Comparison of ENCODE assay signal across 16 cellular contexts in genomic region chr15:62406268-62406667, GRCh38. TPM values are rescaled to one million over a fixed set of nuclear protein-coding genes. Genes with fewer than 3 reads are reported as not detected.
A peak's percentile ranks its signal among the peaks of the same experiment; 100 is the strongest.
DNase-seq lines count a peak whose midpoint lies in the region; ATAC-seq and TF ChIP-seq lines count a peak whose summit lies in the region.
"Had no signal": no experiment of that assay in that cellular context is flagged by ENCODE, and none has a peak within 500 bp of the region (broad histone marks: within the 10 kb centered on the region; RNA-seq: fewer than 3 reads in every experiment).

No MANE protein-coding gene starts in this region.

- H3K9me3 Mint-ChIP-seq in MCF 10A (ENCODE audit: unreplicated experiment) = no peaks in the 10 kb centered on the region
- no peaks in the 10 kb centered on the region for H3K9me3 Mint-ChIP-seq in stimulated activated naive B cell treated with anti-CD40 and anti-IgM and Interleukin-4, amounts not matched to agents 10 μg/mL and 1 μg/mL and 100 μg/mL, for 72 hours
- H3K9me3 Mint-ChIP-seq: CD8-positive, alpha-beta T cell; GM23338 had no signal

- TF ChIP-seq CTCF in MCF 10A (IDR thresholded peaks at IDR 0.05; ENCODE audit: unreplicated experiment) (no peak), mammary epithelial cell (conservative IDR thresholded peaks at IDR 0.05 in 1 of 2, IDR thresholded peaks at IDR 0.05 in 1 of 2; ENCODE audit: extremely low read depth in 1 of 2, insufficient read depth in 1 of 2, low read depth in 1 of 2, low read length in 2 of 2) (no peak), psoas muscle (IDR thresholded peaks at IDR 0.05) (no peak)

- peak overlapping the region; percentile 37 for H3K27ac Mint-ChIP-seq in MCF 10A (ENCODE audit: low read depth, unreplicated experiment)
- H3K27ac Mint-ChIP-seq in stimulated activated naive B cell treated with anti-CD40 and anti-IgM and Interleukin-4, amounts not matched to agents 10 μg/mL and 1 μg/mL and 100 μg/mL, for 72 hours = no peak overlapping the region
- H3K27ac Mint-ChIP-seq: B cell; CD8-positive, alpha-beta T cell; GM23338; HFFc6 had no signal

- no peak overlapping the region for H2AFZ ChIP-seq in mammary epithelial cell (ENCODE audit: low read depth, low read length)
- H2AFZ ChIP-seq: GM23338 had no signal

- H3K27me3 ChIP-seq in mammary epithelial cell (ENCODE audit: insufficient read depth, low read length) = no peaks in the 10 kb centered on the region
- H3K27me3 ChIP-seq in psoas muscle (ENCODE audit: insufficient read depth in 3 of 3, low read length in 2 of 3) = no peaks in the 10 kb centered on the region
- H3K27me3 ChIP-seq: BLaER1 treated with 17β-estradiol and CSF1 and Interleukin-3, amounts not matched to agents 10 nM and 100 nM had no signal

- H3K27ac ChIP-seq in mammary epithelial cell (ENCODE audit: insufficient read depth, low read depth, low read length) (no peak overlapping the region), psoas muscle (peak overlapping the region; percentile 34)
- H3K27ac ChIP-seq: BLaER1 treated with 17β-estradiol and CSF1 and Interleukin-3, amounts not matched to agents 10 nM and 100 nM had no signal

- peaks cover 10% of the 10 kb centered on the region for H3K4me1 ChIP-seq in mammary epithelial cell (ENCODE audit: insufficient read depth, low read length)
- H3K4me1 ChIP-seq in psoas muscle = peaks cover 31% of the 10 kb centered on the region
- H3K4me1 ChIP-seq: BLaER1 treated with 17β-estradiol and CSF1 and Interleukin-3, amounts not matched to agents 10 nM and 100 nM had no signal

- no peak overlapping the region for H3K4me3 ChIP-seq in mammary epithelial cell (replicated peaks in 1 of 3; ENCODE audit: insufficient read depth in 1 of 3, low read depth in 2 of 3, low read length in 3 of 3)
- H3K4me3 ChIP-seq in psoas muscle = no peak overlapping the region
- H3K4me3 ChIP-seq: BLaER1 treated with 17β-estradiol and CSF1 and Interleukin-3, amounts not matched to agents 10 nM and 100 nM; GM23338 had no signal

- no peaks in the 10 kb centered on the region for H3K9me3 ChIP-seq in mammary epithelial cell (replicated peaks; ENCODE audit: insufficient read depth, low read length)
- H3K9me3 ChIP-seq in psoas muscle = no peaks in the 10 kb centered on the region

- whole genome bisulfite sequencing in mammary epithelial cell (ENCODE audit: low coverage, missing lambda C conversion rate) = 100% methylated on average over 2 of the region's 2 CpGs
- WGBS in psoas muscle, 3 donors = 90 to 100% (median 98%) methylated on average over 2 of the region's 2 CpGs

- no peaks in the 10 kb centered on the region for H3K79me2 ChIP-seq in mammary epithelial cell (ENCODE audit: insufficient read depth, low read length)

- BruUV-seq in MCF 10A (replicated peaks; lab: Mats Ljungman, UMichigan) = no TSS peak
- BruUV-seq in mammary epithelial cell (replicated peaks; lab: Mats Ljungman, UMichigan) = no TSS peak

- POLR2A ChIA-PET in MCF 10A (lab: Yijun Ruan, JAX) = interaction anchor here (0.6 kb wide), 1 partner anchor 15 kb away, joined by 3 read pairs; no protein-coding TSS in a partner anchor

- H3K9ac ChIP-seq in mammary epithelial cell (ENCODE audit: insufficient read depth, low read length) = no peak overlapping the region
- H3K9ac ChIP-seq: BLaER1 treated with 17β-estradiol and CSF1 and Interleukin-3, amounts not matched to agents 10 nM and 100 nM had no signal

- H3K36me3 ChIP-seq in mammary epithelial cell (ENCODE audit: insufficient read depth, low read length) (no peaks in the 10 kb centered on the region), psoas muscle (ENCODE audit: insufficient read depth in 1 of 2, low read depth in 1 of 2) (no peaks in the 10 kb centered on the region)
- H3K36me3 ChIP-seq: BLaER1 treated with 17β-estradiol and CSF1 and Interleukin-3, amounts not matched to agents 10 nM and 100 nM had no signal

- no peaks in the 10 kb centered on the region for H4K20me1 ChIP-seq in mammary epithelial cell (ENCODE audit: insufficient read depth, low read length)
- H4K20me1 ChIP-seq: BLaER1 treated with 17β-estradiol and CSF1 and Interleukin-3, amounts not matched to agents 10 nM and 100 nM had no signal

- no peaks in the 10 kb centered on the region for H3K27me3 Mint-ChIP-seq in MCF 10A (ENCODE audit: insufficient read depth, unreplicated experiment)
- peaks cover 18 to 33% of the 10 kb centered on the region in 2 donors for H3K27me3 Mint-ChIP-seq in stimulated activated naive B cell treated with anti-CD40 and anti-IgM and Interleukin-4, amounts not matched to agents 10 μg/mL and 1 μg/mL and 100 μg/mL, for 72 hours

- H3K4me3 Mint-ChIP-seq in MCF 10A (ENCODE audit: unreplicated experiment) = no peak overlapping the region
- no peak overlapping the region for H3K4me3 Mint-ChIP-seq in stimulated activated naive B cell treated with anti-CD40 and anti-IgM and Interleukin-4, amounts not matched to agents 10 μg/mL and 1 μg/mL and 100 μg/mL, for 72 hours
- H3K4me3 Mint-ChIP-seq: B cell; CD8-positive, alpha-beta T cell; GM23338; HFFc6 had no signal

- CTCF ChIA-PET in MCF 10A (lab: Yijun Ruan, JAX) = no interaction called here
- CTCF ChIA-PET in mammary epithelial cell (lab: Charles Lee; ENCODE audit: low non-redundant PET) = no interaction called here

- DNase-seq in MCF 10A (ENCODE audit: unreplicated experiment) (no peak), mammary epithelial cell (no peak), EH (ENCODE audit: low read depth) (peak; percentile 32), NCI-H226 (peak; percentile 22), psoas muscle (no peak), DMS53 (lab: John Stamatoyannopoulos, UW) (no peak)
- no peak for DNase-seq in stimulated activated naive B cell treated with anti-CD40 and anti-IgM and Interleukin-4, amounts not matched to agents 10 μg/mL and 1 μg/mL and 100 μg/mL, for 72 hours
- DNase-seq: CD8-positive, alpha-beta T cell; DMS 273 treated with DMSO at 0.1 percent for 48 hours; GDM1; HCEC 1CT; HFFc6; IMR-90 had no signal

- intact Hi-C loops in MCF 10A (cut with micrococcal nuclease) (no loop called here), mammary epithelial cell (cut with micrococcal nuclease) (no loop called here), psoas muscle (cut with DNase I) (no loop called here)

- no peak overlapping the region for H3K4me2 ChIP-seq in mammary epithelial cell (ENCODE audit: insufficient read depth, low read depth, low read length)
- H3K4me2 ChIP-seq: BLaER1 treated with 17β-estradiol and CSF1 and Interleukin-3, amounts not matched to agents 10 nM and 100 nM; GM23338 had no signal

- dilution Hi-C loops in mammary epithelial cell (cut with HindIII; ENCODE audit: low sequenced_read_pairs) = no loop called here

- H3K36me3 Mint-ChIP-seq in MCF 10A (ENCODE audit: insufficient read depth, unreplicated experiment) = peaks cover 6% of the 10 kb centered on the region
- H3K36me3 Mint-ChIP-seq in stimulated activated naive B cell treated with anti-CD40 and anti-IgM and Interleukin-4, amounts not matched to agents 10 μg/mL and 1 μg/mL and 100 μg/mL, for 72 hours = no peaks in the 10 kb centered on the region
- H3K36me3 Mint-ChIP-seq: CD8-positive, alpha-beta T cell had no signal

- H3K4me1 Mint-ChIP-seq in MCF 10A (ENCODE audit: insufficient read depth, unreplicated experiment) = peaks cover 25% of the 10 kb centered on the region
- H3K4me1 Mint-ChIP-seq in stimulated activated naive B cell treated with anti-CD40 and anti-IgM and Interleukin-4, amounts not matched to agents 10 μg/mL and 1 μg/mL and 100 μg/mL, for 72 hours = no peaks in the 10 kb centered on the region
- H3K4me1 Mint-ChIP-seq: B cell had no signal

- ATAC-seq in psoas muscle = no peak
- no peak for ATAC-seq in stimulated activated naive B cell treated with anti-CD40 and anti-IgM and Interleukin-4, amounts not matched to agents 10 μg/mL and 1 μg/mL and 100 μg/mL, for 72 hours (replicated peaks)
- ATAC-seq: CD8-positive, alpha-beta T cell; GM23338 had no signal

- in situ Hi-C loops in mammary epithelial cell (cut with MboI; ENCODE audit: low sequenced_read_pairs in 2 of 2) = no loop called here

RNA-seq across cellular contexts. Expression of gene TLN2, which starts 15.9 kb away (rescaled TPM):
- total RNA-seq in MCF 10A (2022) (18.2 and 39.7 TPM in 2 replicates), mammary epithelial cell (10 to 100 TPM; 14.5 to 57.0 TPM), psoas muscle (10 to 100 TPM; 22.4 to 46.4 (median 24.9) TPM)
- polyA plus RNA-seq in mammary epithelial cell (12.2 TPM), psoas muscle (1 to 10 TPM; 5.5 to 8.0 (median 8.0) TPM)
- 33.8 TPM for polyA minus RNA-seq in mammary epithelial cell

Comparison
In these comparisons a context has a peak if more than half of its experiments do, and no peak if none do; other contexts are left out.
1. DNase-seq: peak in EH (single experiment) and NCI-H226 (single experiment); none in MCF 10A (single experiment), mammary epithelial cell (single experiment), psoas muscle (0 of 2), DMS53 (single experiment) and stimulated activated naive B cell treated with anti-CD40 and anti-IgM and Interleukin-4, amounts not matched to agents 10 μg/mL and 1 μg/mL and 100 μg/mL, for 72 hours (single experiment).